In the genomic region with DNA sequence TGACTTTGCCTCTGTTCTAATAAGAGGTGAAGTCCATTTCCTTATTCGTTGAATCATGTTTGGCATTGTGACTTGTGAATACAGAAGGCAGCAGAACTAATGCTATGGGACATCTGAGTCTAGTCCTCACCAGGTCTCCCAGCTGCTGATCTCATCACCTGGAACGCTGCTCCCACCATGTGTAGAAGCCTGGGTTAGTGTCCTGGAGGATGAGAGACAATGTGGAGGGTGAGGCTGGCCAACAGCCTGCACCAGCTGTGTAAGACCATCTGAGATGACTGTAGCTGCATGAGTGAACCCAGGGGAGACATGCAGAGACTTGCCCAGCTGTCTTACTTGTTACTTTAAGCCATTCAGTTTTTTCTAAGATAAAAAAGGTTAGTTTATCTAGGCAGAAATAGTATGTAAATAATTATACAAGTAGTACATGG, we compare ENCODE assay signal across 10 cellular contexts. TPM values are rescaled to one million over a fixed set of nuclear protein-coding genes. Genes with fewer than 3 reads are reported as not detected.
DNase-seq lines count a peak whose midpoint lies in the region; ATAC-seq and TF ChIP-seq lines count a peak whose summit lies in the region.
"Had no signal": no experiment of that assay in that cellular context is flagged by ENCODE, and none has a peak within 500 bp of the region (broad histone marks: within the 10 kb centered on the region; RNA-seq: fewer than 3 reads in every experiment).

No MANE protein-coding gene starts in this region.

- CTCF ChIA-PET in HEK293T (lab: Yijun Ruan, JAX) = no interaction called here

- TF ChIP-seq EP300 in gastroesophageal sphincter (IDR thresholded peaks at IDR 0.05) = no peak

- intact Hi-C loops in upper lobe of right lung (cut with DNase I) = no loop called here

- peak overlapping the region in 2 of 3 donors; percentile 5 to 66 for H3K27ac Mint-ChIP-seq in CD4-positive, CD25-positive, alpha-beta regulatory T cell

- WGBS in gastroesophageal sphincter (ENCODE audit: low coverage in 1 of 2), 2 donors = 38% methylated on average over 1 of the region's 2 CpGs; no CpG with 5 or more reads in 1 of the 2 donors

- peaks cover 26% of the 10 kb centered on the region for H3K27me3 ChIP-seq in CD4-positive, CD25-positive, alpha-beta regulatory T cell (ENCODE audit: control insufficient read depth, insufficient read depth, low read length)
- H3K27me3 ChIP-seq in gastroesophageal sphincter (no peaks in the 10 kb centered on the region), upper lobe of right lung (no peaks in the 10 kb centered on the region)

- H3K27ac ChIP-seq in CD4-positive, CD25-positive, alpha-beta regulatory T cell (ENCODE audit: insufficient read depth, low read length, poor library complexity, severe bottlenecking) = no peak overlapping the region
- H3K27ac ChIP-seq in gastroesophageal sphincter = peak overlapping the region in 3 of 4 donors; percentile 48 to 72 (median 54)
- no peak overlapping the region for H3K27ac ChIP-seq in upper lobe of right lung

- H3K4me1 ChIP-seq in CD4-positive, CD25-positive, alpha-beta regulatory T cell (ENCODE audit: control insufficient read depth, insufficient read depth, low read length, poor library complexity, severe bottlenecking) = peaks cover 14% of the 10 kb centered on the region
- H3K4me1 ChIP-seq in gastroesophageal sphincter = peaks cover 0 to 45% (median 8%) of the 10 kb centered on the region in 3 donors
- peaks cover 8% of the 10 kb centered on the region for H3K4me1 ChIP-seq in upper lobe of right lung

- H3K9me3 Mint-ChIP-seq in CD4-positive, CD25-positive, alpha-beta regulatory T cell = peaks cover 0 to 4% (median 0%) of the 10 kb centered on the region in 7 donors

- no peak overlapping the region for H3K4me3 ChIP-seq in CD4-positive, CD25-positive, alpha-beta regulatory T cell (ENCODE audit: low read depth, low read length)
- H3K4me3 ChIP-seq in gastroesophageal sphincter (no peak overlapping the region), upper lobe of right lung (no peak overlapping the region)

- H3K4me3 Mint-ChIP-seq in CD4-positive, CD25-positive, alpha-beta regulatory T cell = no peak overlapping the region

- TF ChIP-seq POLR2A in gastroesophageal sphincter (IDR thresholded peaks at IDR 0.05) = no peak

- DNase-seq in CD4-positive, CD25-positive, alpha-beta regulatory T cell = no peak
- peak; percentile 81 for DNase-seq in HPDE6-E6E7 (ENCODE audit: extremely low spot score)
- DNase-seq in HEK293T (ENCODE audit: extremely low spot score) = no peak
- DNase-seq in NCI-H1436 treated with DMSO at 0.1 percent for 48 hours (lab: John Stamatoyannopoulos, UW) = no peak
- DNase-seq in upper lobe of right lung = no peak
- DNase-seq: activated CD4-positive, alpha-beta T cell treated with anti-CD3 and anti-CD28 coated beads for 48 hours; retina had no signal

- H3K36me3 ChIP-seq in CD4-positive, CD25-positive, alpha-beta regulatory T cell (ENCODE audit: control insufficient read depth, insufficient read depth, low read length) = no peaks in the 10 kb centered on the region
- H3K36me3 ChIP-seq in gastroesophageal sphincter = no peaks in the 10 kb centered on the region
- no peaks in the 10 kb centered on the region for H3K36me3 ChIP-seq in upper lobe of right lung

- POLR2A ChIA-PET in HEK293T (lab: Yijun Ruan, JAX) = interaction anchor here (0.7 kb wide), 1 partner anchor 15 kb away, joined by 3 read pairs; no protein-coding TSS in a partner anchor

- peaks cover 4 to 44% (median 8%) of the 10 kb centered on the region in 4 donors for H3K4me1 Mint-ChIP-seq in CD4-positive, CD25-positive, alpha-beta regulatory T cell

- no peak for ATAC-seq in CD4-positive, CD25-positive, alpha-beta regulatory T cell (ENCODE audit: low read depth in 2 of 2)
- ATAC-seq in GM19372 (IDR thresholded peaks at IDR 0.05; ENCODE audit: low read depth, unreplicated experiment) (peak; percentile 38), gastroesophageal sphincter (no peak), upper lobe of right lung (no peak), HG03135 (IDR thresholded peaks at IDR 0.05; ENCODE audit: unreplicated experiment) (no peak)

- peaks cover 10% of the 10 kb centered on the region for H3K36me3 Mint-ChIP-seq in CD4-positive, CD25-positive, alpha-beta regulatory T cell

- H3K9me3 ChIP-seq in CD4-positive, CD25-positive, alpha-beta regulatory T cell (ENCODE audit: control insufficient read depth in 2 of 2, low read length in 2 of 2) = no peaks in the 10 kb centered on the region
- no peaks in the 10 kb centered on the region for H3K9me3 ChIP-seq in gastroesophageal sphincter
- H3K9me3 ChIP-seq in upper lobe of right lung = no peaks in the 10 kb centered on the region

- H3K27me3 Mint-ChIP-seq in CD4-positive, CD25-positive, alpha-beta regulatory T cell = peaks cover 49% of the 10 kb centered on the region

- TF ChIP-seq CTCF in gastroesophageal sphincter (IDR thresholded peaks at IDR 0.05) (no peak), upper lobe of right lung (IDR thresholded peaks at IDR 0.05) (no peak)

TF ChIP-seq in HEK293T, 16 proteins besides CTCF, POLR2A, EP300 and RAD21:
- TF ChIP-seq HDGF (IDR thresholded peaks at IDR 0.05; ENCODE audit: borderline replicate concordance) = no peak
- no peak for TF ChIP-seq ZNF384 (IDR thresholded peaks at IDR 0.05)

RNA-seq across cellular contexts. Expression of a gene that starts 3.5 kb away (rescaled TPM):
- total RNA-seq in CD4-positive, CD25-positive, alpha-beta regulatory T cell = not detected
- under 1 TPM in 1 of 4 donors, not detected in 3; 0.27 TPM for polyA plus RNA-seq in CD4-positive, CD25-positive, alpha-beta regulatory T cell
- 10 to 100 TPM in 2 of 4 donors, 1 to 10 TPM in 2; 6.0 to 19.1 (median 9.8) TPM for total RNA-seq in gastroesophageal sphincter
- 6.4 TPM for total RNA-seq in upper lobe of right lung

RNA-seq across cellular contexts. Expression of a gene that starts 32.0 kb away (rescaled TPM):
- total RNA-seq in CD4-positive, CD25-positive, alpha-beta regulatory T cell = not detected
- polyA plus RNA-seq in CD4-positive, CD25-positive, alpha-beta regulatory T cell = under 1 TPM in 1 of 4 donors, not detected in 3; 0.09 TPM
- total RNA-seq in gastroesophageal sphincter (1 to 10 TPM in 2 of 4 donors, under 1 TPM in 2; 0.37 to 2.3 (median 1.2) TPM), upper lobe of right lung (1.1 TPM)

Comparison
In these comparisons a context has a peak if more than half of its experiments do, and no peak if none do; other contexts are left out.
1. H3K27ac ChIP-seq: peak in gastroesophageal sphincter (3 of 4); none in CD4-positive, CD25-positive, alpha-beta regulatory T cell (single experiment) and upper lobe of right lung (single experiment).